ENCODE assay signal across 1 cellular context in genomic region chr2:64727843-64728463, GRCh38.
TF ChIP-seq lines count a peak whose summit lies in the region.

No MANE protein-coding gene starts in this region.

TF ChIP-seq in SK-N-SH treated with all-trans-retinoic acid at 6 μM for 48 hours, 23 proteins besides CTCF, POLR2A, EP300 and RAD21 (continued from another document):
- TF ChIP-seq CREB5 (CRISPR knock-in tag; IDR thresholded peaks at IDR 0.05; ENCODE audit: low read depth) (no peak), ZNF8 (CRISPR knock-in tag; IDR thresholded peaks at IDR 0.05) (no peak)
